In genomic region chr11:103903621-103904323, GRCh38 we compare ENCODE assay signal across 10 cellular contexts.
DNase-seq lines count a peak whose midpoint lies in the region; ATAC-seq and TF ChIP-seq lines count a peak whose summit lies in the region.
"Had no signal": no experiment of that assay in that cellular context is flagged by ENCODE, and none has a peak within 500 bp of the region (broad histone marks: within the 10 kb centered on the region; RNA-seq: fewer than 3 reads in every experiment).

No MANE protein-coding gene starts in this region.

- DNase-seq in Karpas-422 (peak; percentile 98), amygdala (lab: John Stamatoyannopoulos, UW) (no peak), ovary (no peak), cerebellar cortex (ENCODE audit: low spot score) (no peak), GF-D8 (lab: John Stamatoyannopoulos, UW) (no peak)

- H3K4me3 ChIP-seq in GM08714 (ENCODE audit: low read length) = peak overlapping the region; percentile 79
- peak overlapping the region; percentile 43 for H3K4me3 ChIP-seq in Karpas-422 (ENCODE audit: low read length)
- no peak overlapping the region for H3K4me3 ChIP-seq in ovary
- H3K4me3 ChIP-seq: prostate gland had no signal

- no peak for TF ChIP-seq CTCF in ovary (IDR thresholded peaks at IDR 0.05)

- H4K20me1 ChIP-seq in Karpas-422 (ENCODE audit: insufficient read depth, low read depth, low read length) = no peaks in the 10 kb centered on the region

- H3K36me3 ChIP-seq in Karpas-422 (ENCODE audit: insufficient read depth, low read length) (peaks cover 31% of the 10 kb centered on the region), ovary (no peaks in the 10 kb centered on the region)
- H3K36me3 ChIP-seq: prostate gland had no signal

- 0 out of 2 replicates have a peak, but pooled peaks cover 9% of the 10 kb centered on the region for H3K79me2 ChIP-seq in Karpas-422 (ENCODE audit: low read length)

- H3K9me2 ChIP-seq in Karpas-422 (replicated peaks; ENCODE audit: insufficient read depth, low read length) = no peaks in the 10 kb centered on the region

- H3K9me3 ChIP-seq in Karpas-422 (ENCODE audit: low read length) (no peaks in the 10 kb centered on the region), ovary (no peaks in the 10 kb centered on the region)
- H3K9me3 ChIP-seq: prostate gland had no signal

- no peak for TF ChIP-seq EP300 in ovary (IDR thresholded peaks at IDR 0.05)

- H3K27ac ChIP-seq in Karpas-422 (ENCODE audit: low read length) (peak overlapping the region; percentile 92), ovary (no peak overlapping the region)
- H3K27ac ChIP-seq: C4-2B, prostate gland had no signal

- H3K4me1 ChIP-seq in Karpas-422 (ENCODE audit: low read length) (peaks cover 86% of the 10 kb centered on the region), ovary (ENCODE audit: insufficient read depth) (peaks cover 2% of the 10 kb centered on the region)
- H3K4me1 ChIP-seq: prostate gland had no signal

- intact Hi-C loops in ovary (cut with DNase I) = no loop called here

- ATAC-seq in GM19395 (IDR thresholded peaks at IDR 0.05; ENCODE audit: unreplicated experiment) (peak; percentile 89), HG02885 (IDR thresholded peaks at IDR 0.05; ENCODE audit: poor library complexity, unreplicated experiment) (peak; percentile 84)

- no peaks in the 10 kb centered on the region for H3K27me3 ChIP-seq in Karpas-422 (ENCODE audit: low read length)
- no peaks in the 10 kb centered on the region for H3K27me3 ChIP-seq in ovary

- H2AFZ ChIP-seq in Karpas-422 (ENCODE audit: low read length) = no peak overlapping the region

- WGBS in ovary, 3 donors = 65 to 71% (median 70%) methylated on average over 2 of the region's 2 CpGs

- TF ChIP-seq POLR2A in ovary (IDR thresholded peaks at IDR 0.05) = no peak

- H3K4me2 ChIP-seq in Karpas-422 (ENCODE audit: low read depth, low read length, poor library complexity, severe bottlenecking) = peak overlapping the region; percentile 69

- H3K9ac ChIP-seq in Karpas-422 (ENCODE audit: low read length) = peak overlapping the region; percentile 61
